16 cellular contexts compared by ENCODE assay signal in genomic region chr11:102426570-102426969, GRCh38. TPM values are rescaled to one million over a fixed set of nuclear protein-coding genes. Genes with fewer than 3 reads are reported as not detected.
A peak's percentile ranks its signal among the peaks of the same experiment; 100 is the strongest.
DNase-seq lines count a peak whose midpoint lies in the region; ATAC-seq and TF ChIP-seq lines count a peak whose summit lies in the region.
"Had no signal": no experiment of that assay in that cellular context is flagged by ENCODE, and none has a peak within 500 bp of the region (broad histone marks: within the 10 kb centered on the region; RNA-seq: fewer than 3 reads in every experiment).

No MANE protein-coding gene starts in this region.

- peak overlapping the region; percentile 93 for H3K27ac Mint-ChIP-seq in activated naive CD8-positive, alpha-beta T cell
- no peak overlapping the region for H3K27ac Mint-ChIP-seq in activated naive CD8-positive, alpha-beta T cell treated with anti-CD3 and anti-CD28 coated beads, Interleukin-2, amount 50 U/mL, for 24 hours

- no peaks in the 10 kb centered on the region for H3K27me3 Mint-ChIP-seq in activated naive CD8-positive, alpha-beta T cell
- H3K27me3 Mint-ChIP-seq in activated naive CD8-positive, alpha-beta T cell treated with anti-CD3 and anti-CD28 coated beads, Interleukin-2, amount 50 U/mL, for 24 hours: no peaks in the 10 kb centered on the region

- TF ChIP-seq CTCF in foreskin keratinocyte (conservative IDR thresholded peaks at IDR 0.05): no peak

- H3K36me3 Mint-ChIP-seq in activated naive CD8-positive, alpha-beta T cell: peaks cover 12% of the 10 kb centered on the region
- peaks cover 56% of the 10 kb centered on the region for H3K36me3 Mint-ChIP-seq in activated naive CD8-positive, alpha-beta T cell treated with anti-CD3 and anti-CD28 coated beads, Interleukin-2, amount 50 U/mL, for 24 hours (ENCODE audit: low read depth)

- DNase-seq in activated naive CD8-positive, alpha-beta T cell treated with anti-CD3 and anti-CD28 coated beads, Interleukin-2, amount 50 U/mL, for 24 hours: no peak
- peak; percentile 24 for DNase-seq in medulla oblongata (ENCODE audit: extremely low spot score)
- DNase-seq in SKM-1 treated with dmso at 0.1 percent for 144 hours (lab: John Stamatoyannopoulos, UW; ENCODE audit: unreplicated experiment): no peak
- no peak for DNase-seq in foreskin keratinocyte
- no peak for DNase-seq in cerebellum (ENCODE audit: low spot score)
- DNase-seq: CD8-positive, alpha-beta T cell; NCI-H1048; NCI-H1436; NCI-H1930; NCI-H345; NCI-H524 treated with DMSO at 0.1 percent for 48 hours; PC-3 had no signal

- H3K27ac ChIP-seq in angular gyrus (ENCODE audit: low read depth, low read length): peak overlapping the region; percentile 68
- no peak overlapping the region for H3K27ac ChIP-seq in foreskin keratinocyte
- H3K27ac ChIP-seq: A549, RWPE1 had no signal

- H3K27me3 ChIP-seq in foreskin keratinocyte: no peaks in the 10 kb centered on the region

- H3K4me1 ChIP-seq in foreskin keratinocyte: no peaks in the 10 kb centered on the region

- ATAC-seq in activated naive CD8-positive, alpha-beta T cell treated with anti-CD3 and anti-CD28 coated beads, Interleukin-2, amount 50 U/mL, for 24 hours: no peak
- ATAC-seq in foreskin keratinocyte: no peak
- ATAC-seq: A549; CD8-positive, alpha-beta T cell; PC-3 had no signal

- peaks cover 87% of the 10 kb centered on the region for H3K4me1 Mint-ChIP-seq in activated naive CD8-positive, alpha-beta T cell (ENCODE audit: low read depth)
- peaks cover 88% of the 10 kb centered on the region for H3K4me1 Mint-ChIP-seq in activated naive CD8-positive, alpha-beta T cell treated with anti-CD3 and anti-CD28 coated beads, Interleukin-2, amount 50 U/mL, for 24 hours

- no peak overlapping the region for H3K4me3 Mint-ChIP-seq in activated naive CD8-positive, alpha-beta T cell
- no peak overlapping the region for H3K4me3 Mint-ChIP-seq in activated naive CD8-positive, alpha-beta T cell treated with anti-CD3 and anti-CD28 coated beads, Interleukin-2, amount 50 U/mL, for 24 hours

- H3K9me3 Mint-ChIP-seq in activated naive CD8-positive, alpha-beta T cell (ENCODE audit: low read depth): no peaks in the 10 kb centered on the region
- H3K9me3 Mint-ChIP-seq in activated naive CD8-positive, alpha-beta T cell treated with anti-CD3 and anti-CD28 coated beads, Interleukin-2, amount 50 U/mL, for 24 hours: peaks cover 4% of the 10 kb centered on the region
- H3K9me3 Mint-ChIP-seq: CD8-positive, alpha-beta T cell had no signal

RNA-seq across cellular contexts. Expression of gene TMEM123, which starts 26.0 kb away (rescaled TPM):
- 213 and 269 TPM in 2 replicates for total RNA-seq in foreskin keratinocyte
- polyA plus RNA-seq in foreskin keratinocyte: 54.6 and 70.6 TPM in 2 replicates
- total RNA-seq in cerebellum: 50.1 TPM
